Comparison of ENCODE assay signal across 1 cellular context in the genomic region with DNA sequence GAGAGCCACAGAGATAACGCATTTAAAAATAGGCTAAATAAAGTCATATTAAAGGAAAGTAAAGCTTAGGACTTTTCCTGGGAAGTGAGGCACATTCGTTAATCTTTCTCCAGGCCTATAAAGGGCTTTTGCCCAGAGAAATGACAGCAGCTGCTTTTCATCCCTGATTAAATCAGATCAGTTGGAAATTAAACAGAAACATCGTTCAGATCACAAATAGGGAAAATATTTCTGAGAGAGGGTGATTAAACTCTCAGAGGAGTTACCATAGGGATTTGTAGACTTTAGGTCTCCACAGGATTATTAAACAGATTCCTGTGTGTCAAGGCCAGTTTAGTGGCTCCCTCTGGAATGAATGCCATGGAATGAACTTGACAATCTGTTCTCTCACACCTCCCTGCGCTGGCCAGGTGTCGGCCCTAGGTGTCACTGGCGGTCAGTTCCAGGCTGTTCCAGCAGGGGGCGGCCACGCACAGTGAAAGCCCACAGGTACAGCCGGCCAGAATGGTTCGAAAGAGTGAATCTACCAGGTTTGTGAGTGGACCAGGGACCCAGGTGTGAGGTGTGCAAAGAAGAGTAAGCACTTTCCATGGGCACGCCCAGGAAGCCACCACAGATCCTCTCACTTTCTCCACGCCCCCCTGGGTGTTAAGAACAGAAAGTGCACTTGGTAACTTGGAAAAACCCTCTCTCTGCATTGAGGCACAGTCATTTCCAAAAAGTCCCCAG.
TF ChIP-seq lines count a peak whose summit lies in the region.

No MANE protein-coding gene starts in this region.

TF ChIP-seq in HepG2, 621 proteins besides CTCF, POLR2A, EP300 and RAD21 (continued from another document):
- TF ChIP-seq, protein P1, sequence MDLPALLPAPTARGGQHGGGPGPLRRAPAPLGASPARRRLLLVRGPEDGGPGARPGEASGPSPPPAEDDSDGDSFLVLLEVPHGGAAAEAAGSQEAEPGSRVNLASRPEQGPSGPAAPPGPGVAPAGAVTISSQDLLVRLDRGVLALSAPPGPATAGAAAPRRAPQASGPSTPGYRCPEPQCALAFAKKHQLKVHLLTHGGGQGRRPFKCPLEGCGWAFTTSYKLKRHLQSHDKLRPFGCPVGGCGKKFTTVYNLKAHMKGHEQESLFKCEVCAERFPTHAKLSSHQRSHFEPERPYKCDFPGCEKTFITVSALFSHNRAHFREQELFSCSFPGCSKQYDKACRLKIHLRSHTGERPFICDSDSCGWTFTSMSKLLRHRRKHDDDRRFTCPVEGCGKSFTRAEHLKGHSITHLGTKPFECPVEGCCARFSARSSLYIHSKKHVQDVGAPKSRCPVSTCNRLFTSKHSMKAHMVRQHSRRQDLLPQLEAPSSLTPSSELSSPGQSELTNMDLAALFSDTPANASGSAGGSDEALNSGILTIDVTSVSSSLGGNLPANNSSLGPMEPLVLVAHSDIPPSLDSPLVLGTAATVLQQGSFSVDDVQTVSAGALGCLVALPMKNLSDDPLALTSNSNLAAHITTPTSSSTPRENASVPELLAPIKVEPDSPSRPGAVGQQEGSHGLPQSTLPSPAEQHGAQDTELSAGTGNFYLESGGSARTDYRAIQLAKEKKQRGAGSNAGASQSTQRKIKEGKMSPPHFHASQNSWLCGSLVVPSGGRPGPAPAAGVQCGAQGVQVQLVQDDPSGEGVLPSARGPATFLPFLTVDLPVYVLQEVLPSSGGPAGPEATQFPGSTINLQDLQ (CRISPR knock-in tag; IDR thresholded peaks at IDR 0.05), result no peak
- TF ChIP-seq RXRB (CRISPR knock-in tag; IDR thresholded peaks at IDR 0.05; ENCODE audit: borderline replicate concordance) (0 out of 2 replicates have a peak, but pooled peaks have one; percentile 16), TBX2 (CRISPR knock-in tag; IDR thresholded peaks at IDR 0.05; ENCODE audit: borderline replicate concordance) (peak; percentile 66), ZEB1 (IDR thresholded peaks at IDR 0.05; ENCODE audit: insufficient replicate concordance, low read depth) (no peak), ZNF232 (CRISPR knock-in tag; IDR thresholded peaks at IDR 0.05; ENCODE audit: borderline replicate concordance) (no peak), ZKSCAN1 (IDR thresholded peaks at IDR 0.05; ENCODE audit: low read length) (0 out of 2 replicates have a peak, but pooled peaks have one; percentile 23), WIZ (CRISPR knock-in tag; IDR thresholded peaks at IDR 0.05) (no peak), ZNF33A (CRISPR knock-in tag; IDR thresholded peaks at IDR 0.05; ENCODE audit: borderline replicate concordance) (no peak), ZNF30 (CRISPR knock-in tag; IDR thresholded peaks at IDR 0.05) (no peak), SMC3 (IDR thresholded peaks at IDR 0.05; ENCODE audit: low read length) (peak; percentile 68), ZNF749 (CRISPR knock-in tag; IDR thresholded peaks at IDR 0.05; ENCODE audit: borderline replicate concordance) (no peak), ZFP1 (CRISPR knock-in tag; IDR thresholded peaks at IDR 0.05) (no peak), CBX1 (IDR thresholded peaks at IDR 0.05; ENCODE audit: low read depth) (peak; percentile 65), DNMT1 (CRISPR knock-in tag; IDR thresholded peaks at IDR 0.05) (no peak), ZBTB38 (CRISPR knock-in tag; IDR thresholded peaks at IDR 0.05) (no peak), ZNF792 (CRISPR knock-in tag; IDR thresholded peaks at IDR 0.05) (no peak), ZNF7 (CRISPR knock-in tag; IDR thresholded peaks at IDR 0.05) (no peak), PAWR (CRISPR knock-in tag; IDR thresholded peaks at IDR 0.05; ENCODE audit: borderline replicate concordance) (no peak), FOSL2 (CRISPR knock-in tag; IDR thresholded peaks at IDR 0.05) (peak; percentile 25; the same call in 1 of the 2 replicates), ZNF569 (CRISPR knock-in tag; IDR thresholded peaks at IDR 0.05; ENCODE audit: borderline replicate concordance) (no peak), HNRNPL (IDR thresholded peaks at IDR 0.05; ENCODE audit: low read depth, low read length) (no peak), PCBP1 (IDR thresholded peaks at IDR 0.05; ENCODE audit: borderline replicate concordance, low read depth, low read length) (no peak), ELF3 (CRISPR knock-in tag; IDR thresholded peaks at IDR 0.05) (0 out of 2 replicates have a peak, but pooled peaks have one; percentile 37), MAFG (CRISPR knock-in tag; IDR thresholded peaks at IDR 0.05) (no peak), FOXP1 (IDR thresholded peaks at IDR 0.05) (no peak), FOXP1 (CRISPR knock-in tag; IDR thresholded peaks at IDR 0.05) (no peak), NFKBIZ (CRISPR knock-in tag; IDR thresholded peaks at IDR 0.05) (no peak), JDP2 (CRISPR knock-in tag; IDR thresholded peaks at IDR 0.05; ENCODE audit: borderline replicate concordance) (no peak), HHEX (CRISPR knock-in tag; IDR thresholded peaks at IDR 0.05) (no peak), ZNF124 (CRISPR knock-in tag; IDR thresholded peaks at IDR 0.05) (no peak), BCL6 (CRISPR knock-in tag; IDR thresholded peaks at IDR 0.05) (no peak), ZNF552 (CRISPR knock-in tag; IDR thresholded peaks at IDR 0.05; ENCODE audit: borderline replicate concordance) (no peak), MXD4 (CRISPR knock-in tag; IDR thresholded peaks at IDR 0.05) (no peak), ZNF382 (CRISPR knock-in tag; IDR thresholded peaks at IDR 0.05; ENCODE audit: borderline replicate concordance) (no peak), XRCC5 (optimal IDR thresholded peaks at IDR 0.05; ENCODE audit: low read length) (peak; percentile 93), ZNF577 (CRISPR knock-in tag; IDR thresholded peaks at IDR 0.05; ENCODE audit: borderline replicate concordance, low read depth) (no peak)
- TF ChIP-seq, protein P2, sequence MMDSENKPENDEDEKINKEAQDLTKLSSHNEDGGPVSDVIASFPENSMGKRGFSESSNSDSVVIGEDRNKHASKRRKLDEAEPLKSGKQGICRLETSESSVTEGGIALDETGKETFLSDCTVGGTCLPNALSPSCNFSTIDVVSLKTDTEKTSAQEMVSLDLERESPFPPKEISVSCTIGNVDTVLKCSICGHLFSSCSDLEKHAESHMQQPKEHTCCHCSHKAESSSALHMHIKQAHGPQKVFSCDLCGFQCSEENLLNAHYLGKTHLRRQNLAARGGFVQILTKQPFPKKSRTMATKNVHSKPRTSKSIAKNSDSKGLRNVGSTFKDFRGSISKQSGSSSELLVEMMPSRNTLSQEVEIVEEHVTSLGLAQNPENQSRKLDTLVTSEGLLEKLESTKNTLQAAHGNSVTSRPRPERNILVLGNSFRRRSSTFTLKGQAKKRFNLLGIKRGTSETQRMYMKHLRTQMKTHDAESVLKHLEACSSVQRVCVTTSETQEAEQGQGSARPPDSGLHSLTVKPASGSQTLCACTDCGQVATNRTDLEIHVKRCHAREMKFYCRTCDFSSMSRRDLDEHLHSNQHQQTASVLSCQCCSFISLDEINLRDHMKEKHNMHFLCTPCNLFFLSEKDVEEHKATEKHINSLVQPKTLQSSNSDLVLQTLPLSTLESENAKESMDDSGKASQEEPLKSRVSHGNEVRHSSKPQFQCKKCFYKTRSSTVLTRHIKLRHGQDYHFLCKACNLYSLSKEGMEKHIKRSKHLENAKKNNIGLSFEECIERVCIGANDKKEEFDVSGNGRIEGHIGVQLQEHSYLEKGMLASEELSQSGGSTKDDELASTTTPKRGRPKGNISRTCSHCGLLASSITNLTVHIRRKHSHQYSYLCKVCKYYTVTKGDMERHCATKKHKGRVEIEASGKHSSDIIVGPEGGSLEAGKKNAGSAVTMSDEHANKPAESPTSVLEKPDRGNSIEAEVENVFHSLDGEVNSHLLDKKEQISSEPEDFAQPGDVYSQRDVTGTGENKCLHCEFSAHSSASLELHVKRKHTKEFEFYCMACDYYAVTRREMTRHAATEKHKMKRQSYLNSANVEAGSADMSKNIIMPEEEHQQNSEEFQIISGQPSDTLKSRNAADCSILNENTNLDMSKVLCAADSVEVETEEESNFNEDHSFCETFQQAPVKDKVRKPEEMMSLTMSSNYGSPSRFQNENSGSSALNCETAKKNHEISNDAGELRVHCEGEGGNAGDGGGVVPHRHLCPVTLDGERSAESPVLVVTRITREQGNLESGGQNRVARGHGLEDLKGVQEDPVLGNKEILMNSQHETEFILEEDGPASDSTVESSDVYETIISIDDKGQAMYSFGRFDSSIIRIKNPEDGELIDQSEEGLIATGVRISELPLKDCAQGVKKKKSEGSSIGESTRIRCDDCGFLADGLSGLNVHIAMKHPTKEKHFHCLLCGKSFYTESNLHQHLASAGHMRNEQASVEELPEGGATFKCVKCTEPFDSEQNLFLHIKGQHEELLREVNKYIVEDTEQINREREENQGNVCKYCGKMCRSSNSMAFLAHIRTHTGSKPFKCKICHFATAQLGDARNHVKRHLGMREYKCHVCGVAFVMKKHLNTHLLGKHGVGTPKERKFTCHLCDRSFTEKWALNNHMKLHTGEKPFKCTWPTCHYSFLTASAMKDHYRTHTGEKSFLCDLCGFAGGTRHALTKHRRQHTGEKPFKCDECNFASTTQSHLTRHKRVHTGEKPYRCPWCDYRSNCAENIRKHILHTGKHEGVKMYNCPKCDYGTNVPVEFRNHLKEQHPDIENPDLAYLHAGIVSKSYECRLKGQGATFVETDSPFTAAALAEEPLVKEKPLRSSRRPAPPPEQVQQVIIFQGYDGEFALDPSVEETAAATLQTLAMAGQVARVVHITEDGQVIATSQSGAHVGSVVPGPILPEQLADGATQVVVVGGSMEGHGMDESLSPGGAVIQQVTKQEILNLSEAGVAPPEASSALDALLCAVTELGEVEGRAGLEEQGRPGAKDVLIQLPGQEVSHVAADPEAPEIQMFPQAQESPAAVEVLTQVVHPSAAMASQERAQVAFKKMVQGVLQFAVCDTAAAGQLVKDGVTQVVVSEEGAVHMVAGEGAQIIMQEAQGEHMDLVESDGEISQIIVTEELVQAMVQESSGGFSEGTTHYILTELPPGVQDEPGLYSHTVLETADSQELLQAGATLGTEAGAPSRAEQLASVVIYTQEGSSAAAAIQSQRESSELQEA (CRISPR knock-in tag; IDR thresholded peaks at IDR 0.05; ENCODE audit: not compliant biosample characterization), result no peak
- TF ChIP-seq, protein P3, sequence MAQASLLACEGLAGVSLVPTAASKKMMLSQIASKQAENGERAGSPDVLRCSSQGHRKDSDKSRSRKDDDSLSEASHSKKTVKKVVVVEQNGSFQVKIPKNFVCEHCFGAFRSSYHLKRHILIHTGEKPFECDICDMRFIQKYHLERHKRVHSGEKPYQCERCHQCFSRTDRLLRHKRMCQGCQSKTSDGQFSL (CRISPR knock-in tag; IDR thresholded peaks at IDR 0.05), result no peak
- TF ChIP-seq, protein P4, sequence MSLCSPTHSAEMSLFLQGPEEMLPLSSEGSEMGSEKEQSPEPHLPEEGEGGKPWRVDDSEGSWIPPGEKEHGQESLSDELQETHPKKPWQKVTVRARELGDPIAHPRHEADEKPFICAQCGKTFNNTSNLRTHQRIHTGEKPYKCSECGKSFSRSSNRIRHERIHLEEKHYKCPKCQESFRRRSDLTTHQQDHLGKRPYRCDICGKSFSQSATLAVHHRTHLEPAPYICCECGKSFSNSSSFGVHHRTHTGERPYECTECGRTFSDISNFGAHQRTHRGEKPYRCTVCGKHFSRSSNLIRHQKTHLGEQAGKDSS (CRISPR knock-in tag; IDR thresholded peaks at IDR 0.05; ENCODE audit: borderline replicate concordance, low read depth), result 0 out of 2 replicates have a peak, but pooled peaks have one; percentile 25
- TF ChIP-seq, protein P5, sequence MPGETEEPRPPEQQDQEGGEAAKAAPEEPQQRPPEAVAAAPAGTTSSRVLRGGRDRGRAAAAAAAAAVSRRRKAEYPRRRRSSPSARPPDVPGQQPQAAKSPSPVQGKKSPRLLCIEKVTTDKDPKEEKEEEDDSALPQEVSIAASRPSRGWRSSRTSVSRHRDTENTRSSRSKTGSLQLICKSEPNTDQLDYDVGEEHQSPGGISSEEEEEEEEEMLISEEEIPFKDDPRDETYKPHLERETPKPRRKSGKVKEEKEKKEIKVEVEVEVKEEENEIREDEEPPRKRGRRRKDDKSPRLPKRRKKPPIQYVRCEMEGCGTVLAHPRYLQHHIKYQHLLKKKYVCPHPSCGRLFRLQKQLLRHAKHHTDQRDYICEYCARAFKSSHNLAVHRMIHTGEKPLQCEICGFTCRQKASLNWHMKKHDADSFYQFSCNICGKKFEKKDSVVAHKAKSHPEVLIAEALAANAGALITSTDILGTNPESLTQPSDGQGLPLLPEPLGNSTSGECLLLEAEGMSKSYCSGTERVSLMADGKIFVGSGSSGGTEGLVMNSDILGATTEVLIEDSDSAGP (CRISPR knock-in tag; IDR thresholded peaks at IDR 0.05; ENCODE audit: borderline replicate concordance), result no peak
- TF ChIP-seq, protein P6, sequence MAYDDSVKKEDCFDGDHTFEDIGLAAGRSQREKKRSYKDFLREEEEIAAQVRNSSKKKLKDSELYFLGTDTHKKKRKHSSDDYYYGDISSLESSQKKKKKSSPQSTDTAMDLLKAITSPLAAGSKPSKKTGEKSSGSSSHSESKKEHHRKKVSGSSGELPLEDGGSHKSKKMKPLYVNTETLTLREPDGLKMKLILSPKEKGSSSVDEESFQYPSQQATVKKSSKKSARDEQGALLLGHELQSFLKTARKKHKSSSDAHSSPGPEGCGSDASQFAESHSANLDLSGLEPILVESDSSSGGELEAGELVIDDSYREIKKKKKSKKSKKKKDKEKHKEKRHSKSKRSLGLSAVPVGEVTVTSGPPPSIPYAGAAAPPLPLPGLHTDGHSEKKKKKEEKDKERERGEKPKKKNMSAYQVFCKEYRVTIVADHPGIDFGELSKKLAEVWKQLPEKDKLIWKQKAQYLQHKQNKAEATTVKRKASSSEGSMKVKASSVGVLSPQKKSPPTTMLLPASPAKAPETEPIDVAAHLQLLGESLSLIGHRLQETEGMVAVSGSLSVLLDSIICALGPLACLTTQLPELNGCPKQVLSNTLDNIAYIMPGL (CRISPR knock-in tag; IDR thresholded peaks at IDR 0.05; ENCODE audit: borderline replicate concordance in 1 of 2, low read depth in 1 of 2), result peak; percentile 62 to 64; a peak in 3 of 4 replicates
TF ChIP-seq in HepG2: peak in this region for 26.
